11 cellular contexts compared by ENCODE assay signal in genomic region chr22:22410121-22410520, GRCh38.
DNase-seq lines count a peak whose midpoint lies in the region; ATAC-seq and TF ChIP-seq lines count a peak whose summit lies in the region.
"Had no signal": no experiment of that assay in that cellular context is flagged by ENCODE, and none has a peak within 500 bp of the region (broad histone marks: within the 10 kb centered on the region; RNA-seq: fewer than 3 reads in every experiment).

No MANE protein-coding gene starts in this region.

- H2AFZ ChIP-seq in SU-DHL-6 (ENCODE audit: low read depth, low read length, severe bottlenecking): no peak overlapping the region

- no peaks in the 10 kb centered on the region for H3K4me1 ChIP-seq in lower lobe of right lung

- no peaks in the 10 kb centered on the region for H3K9me3 ChIP-seq in SU-DHL-6 (ENCODE audit: insufficient read depth, low read length)
- H3K9me3 ChIP-seq in lower lobe of right lung: peaks cover 5% of the 10 kb centered on the region

- H3K27me3 ChIP-seq in HL-60 (ENCODE audit: insufficient read depth, poor library complexity, severe bottlenecking) (no peaks in the 10 kb centered on the region), SU-DHL-6 (ENCODE audit: low read length) (no peaks in the 10 kb centered on the region), lower lobe of right lung (ENCODE audit: low read depth) (peaks cover 36% of the 10 kb centered on the region)

- H3K4me2 ChIP-seq in SU-DHL-6 (ENCODE audit: low read depth, low read length, poor library complexity, severe bottlenecking): peak overlapping the region; percentile 22

- no peak overlapping the region for H3K4me3 ChIP-seq in HL-60 (replicated peaks; ENCODE audit: insufficient read depth, low read length)
- no peak overlapping the region for H3K4me3 ChIP-seq in SU-DHL-6 (ENCODE audit: insufficient read depth, low read length, poor library complexity, severe bottlenecking)
- no peak overlapping the region for H3K4me3 ChIP-seq in lower lobe of right lung
- no peak overlapping the region for H3K4me3 ChIP-seq in foreskin fibroblast (ENCODE audit: low read depth in 1 of 2, low read length in 2 of 2)
- H3K4me3 ChIP-seq: SK-N-MC had no signal

- peak; percentile 50 to 80 for ATAC-seq in lower lobe of right lung

- no peaks in the 10 kb centered on the region for H3K79me2 ChIP-seq in SU-DHL-6 (ENCODE audit: insufficient read depth, low read length)

- H3F3A ChIP-seq in SU-DHL-6 (ENCODE audit: insufficient read depth): no peaks in the 10 kb centered on the region

- TF ChIP-seq CTCF in HL-60 (IDR thresholded peaks at IDR 0.05; ENCODE audit: insufficient read depth, low read length) (no peak), SU-DHL-6 (IDR thresholded peaks at IDR 0.05; ENCODE audit: insufficient read depth, low read length, poor library complexity, severe bottlenecking) (no peak), lower lobe of right lung (IDR thresholded peaks at IDR 0.05) (no peak), foreskin fibroblast (IDR thresholded peaks at IDR 0.05; ENCODE audit: low read depth, low read length) (no peak)

- no peaks in the 10 kb centered on the region for H4K20me1 ChIP-seq in SU-DHL-6 (ENCODE audit: low read depth, low read length)

- DNase-seq in COLO668 (lab: John Stamatoyannopoulos, UW; ENCODE audit: unreplicated experiment) (peak; percentile 28), HL-60 (ENCODE audit: low read depth in 1 of 2, low spot score in 1 of 2) (peak; percentile 45 to 86), lower lobe of right lung (peak; percentile 66), LoVo (ENCODE audit: low spot score) (no peak), foreskin fibroblast (no peak), NCI-H2029 (lab: John Stamatoyannopoulos, UW) (no peak)
- DNase-seq in stimulated activated CD4-positive, alpha-beta T cell treated with anti-CD3 and anti-CD28 coated beads, Interleukin-2, amount 100 ng/mL, for 48 hours: no peak
- DNase-seq: activated gamma-delta T cell treated with Interleukin-2 at 50 U/mL for 16 hours; stimulated activated CD4-positive, alpha-beta T cell treated with anti-CD3 and anti-CD28 coated beads, Interleukin-4, amount 100 ng/mL, for 24 hours had no signal

- no peak overlapping the region for H3K9ac ChIP-seq in SU-DHL-6 (ENCODE audit: low read length)

- intact Hi-C loops in lower lobe of right lung (cut with DNase I): no loop called here

- H3K27ac ChIP-seq in HL-60 (replicated peaks) (no peak overlapping the region), SU-DHL-6 (ENCODE audit: low read depth, low read length) (no peak overlapping the region), lower lobe of right lung (no peak overlapping the region)
- H3K27ac ChIP-seq: SK-N-MC had no signal

- H3K9me2 ChIP-seq in SU-DHL-6 (replicated peaks; ENCODE audit: insufficient read depth, low read length): no peaks in the 10 kb centered on the region

- H3K36me3 ChIP-seq in SU-DHL-6 (ENCODE audit: low read length) (no peaks in the 10 kb centered on the region), lower lobe of right lung (no peaks in the 10 kb centered on the region)

Comparison
In these comparisons a context has a peak if more than half of its experiments do, and no peak if none do; other contexts are left out.
1. DNase-seq: peak in COLO668 (single experiment), HL-60 (2 of 2) and lower lobe of right lung (single experiment); none in stimulated activated CD4-positive, alpha-beta T cell treated with anti-CD3 and anti-CD28 coated beads, Interleukin-2, amount 100 ng/mL, for 48 hours (0 of 2), LoVo (single experiment), foreskin fibroblast (0 of 2) and NCI-H2029 (single experiment).